ENCODE assay signal across 20 cellular contexts in the genomic region with DNA sequence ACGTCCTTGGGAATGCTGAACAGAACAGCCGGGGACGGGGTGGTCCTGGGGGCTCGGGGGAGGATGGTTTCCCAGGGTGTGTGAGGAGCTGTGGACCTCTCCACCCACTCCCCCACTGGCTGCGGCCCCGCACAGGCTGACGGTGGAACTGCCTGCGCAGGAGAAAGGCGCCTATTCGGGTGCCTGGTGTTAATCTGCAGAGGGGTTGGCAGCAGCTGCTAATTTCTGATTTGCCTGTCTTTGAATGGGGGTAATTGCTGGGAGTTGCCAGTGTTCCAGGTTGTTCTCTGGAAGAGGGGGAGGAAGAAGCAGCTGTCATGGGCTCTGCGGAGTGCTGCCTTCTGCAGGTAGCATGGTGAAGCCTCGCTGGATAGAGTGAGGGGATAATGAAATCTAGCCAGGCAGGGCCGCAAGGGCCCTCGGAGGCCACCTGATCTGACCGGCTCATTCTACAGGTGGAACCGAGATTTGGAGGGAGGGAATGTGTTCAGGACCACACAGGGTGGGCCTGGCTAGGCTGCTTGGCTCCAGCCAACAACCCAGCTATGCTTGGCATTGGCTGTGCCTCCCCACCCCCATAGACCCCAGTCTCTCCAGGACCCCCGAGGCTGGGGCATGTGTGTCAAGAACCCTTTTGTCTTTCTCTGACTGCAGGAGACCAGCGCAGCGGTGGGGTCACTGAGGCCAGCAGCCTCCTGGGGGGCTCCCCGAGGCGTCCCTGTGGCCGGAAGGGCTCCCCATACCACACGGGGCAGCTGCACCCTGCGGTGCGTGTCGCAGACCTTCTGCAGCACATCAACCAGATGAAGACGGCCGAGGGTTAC.
"Had no signal": no experiment of that assay in that cellular context is flagged by ENCODE, and none has a peak within 500 bp of the region (broad histone marks: within the 10 kb centered on the region; RNA-seq: fewer than 3 reads in every experiment).

No MANE protein-coding gene starts in this region.

- FAIRE-seq: TTC549 had no signal

- H3K4me1 ChIP-seq: gastrocnemius medialis, left lung, prostate gland, right atrium auricular region, tibial nerve, vagina had no signal

- H3K9me3 ChIP-seq: gastrocnemius medialis, left lung, prostate gland, right atrium auricular region, tibial nerve, vagina had no signal

- ATAC-seq: activated T-helper 17 cell treated with anti-CD3 and anti-CD28 coated beads, Interleukin-2, amount 50 U/mL, for 72 hours; esophagus mucosa; gastrocnemius medialis; left lung had no signal

- H3K27me3 ChIP-seq: gastrocnemius medialis, left lung, right atrium auricular region, tibial nerve, vagina had no signal

- DNase-seq: activated B cell treated with CpG ODN at 0.5 μM for 24 hours; activated CD4-positive, alpha-beta memory T cell treated with anti-CD3 and anti-CD28 coated beads for 36 hours; activated CD4-positive, alpha-beta T cell treated with anti-CD3 and anti-CD28 coated beads for 4 hours; activated naive CD4-positive, alpha-beta T cell; activated naive CD8-positive, alpha-beta T cell treated with anti-CD3 and anti-CD28 coated beads for 36 hours; activated T-cell treated with anti-CD3 and anti-CD28 coated beads, Interleukin-2, amount 50 U/mL, for 1 hour; amniotic stem cell; effector CD8-positive, alpha-beta T cell; gastrocnemius medialis; islet precursor cell; nephron progenitor cell; occipital lobe had no signal

- H3K4me3 ChIP-seq: gastrocnemius medialis, left lung, prostate gland, right atrium auricular region, tibial nerve, vagina had no signal

- H3K36me3 ChIP-seq: prostate gland had no signal

- H3K27ac ChIP-seq: gastrocnemius medialis, left lung, prostate gland, right atrium auricular region, tibial nerve, vagina had no signal
